ENCODE assay signal across 1 cellular context in genomic region chr4:58192217-58192616, GRCh38.
TF ChIP-seq lines count a peak whose summit lies in the region.

No MANE protein-coding gene starts in this region.

TF ChIP-seq in GM23338, 12 proteins besides CTCF, POLR2A, EP300 and RAD21 (continued from another document):
- TF ChIP-seq ZNF462 (CRISPR knock-in tag; IDR thresholded peaks at IDR 0.05) (no peak), ZNF331 (CRISPR knock-in tag; IDR thresholded peaks at IDR 0.05; ENCODE audit: low read depth) (no peak), STAT1 (IDR thresholded peaks at IDR 0.05; ENCODE audit: unreplicated experiment) (no peak), EZH2phosphoT487 (IDR thresholded peaks at IDR 0.05; ENCODE audit: unreplicated experiment) (no peak), JUNB (IDR thresholded peaks at IDR 0.05; ENCODE audit: unreplicated experiment) (no peak), CREB1 (CRISPR knock-in tag; IDR thresholded peaks at IDR 0.05; ENCODE audit: low read depth) (no peak), ETS1 (IDR thresholded peaks at IDR 0.05) (no peak), ZNF114 (CRISPR knock-in tag; IDR thresholded peaks at IDR 0.05) (no peak), NANOG (IDR thresholded peaks at IDR 0.05; ENCODE audit: borderline replicate concordance) (no peak), POLR2AphosphoS5 (IDR thresholded peaks at IDR 0.05; ENCODE audit: low read depth) (no peak)
